In genomic region chr6:107320126-107320525, GRCh38 we compare ENCODE assay signal across 27 cellular contexts.
DNase-seq lines count a peak whose midpoint lies in the region; ATAC-seq and TF ChIP-seq lines count a peak whose summit lies in the region.
"Had no signal": no experiment of that assay in that cellular context is flagged by ENCODE, and none has a peak within 500 bp of the region (broad histone marks: within the 10 kb centered on the region; RNA-seq: fewer than 3 reads in every experiment).

No MANE protein-coding gene starts in this region.

- H2AFZ ChIP-seq in GM23248 (peak overlapping the region; percentile 26), smooth muscle cell (ENCODE audit: low read depth) (no peak overlapping the region)

- WGBS in GM23248 (ENCODE audit: low coverage in 1 of 2, low lambda C conversion rate in 2 of 2, missing lambda C conversion rate in 2 of 2), 2 experiments: 1 to 2% methylated on average over 3 of the region's 3 CpGs
- 97% methylated on average over 3 of the region's 3 CpGs for WGBS in smooth muscle cell (ENCODE audit: low lambda C conversion rate)

- no peak for TF ChIP-seq CTCF in fibroblast of the aortic adventitia (IDR thresholded peaks at IDR 0.05; ENCODE audit: insufficient read depth, low read length)
- TF ChIP-seq CTCF in smooth muscle cell (IDR thresholded peaks at IDR 0.05; ENCODE audit: borderline replicate concordance, insufficient read depth, poor library complexity, severe bottlenecking): no peak

- DNase-seq in AG08395 (ENCODE audit: low spot score) (peak; percentile 22), GM23248 (peak; percentile 79), astrocyte of the hippocampus (ENCODE audit: low read depth, low spot score) (peak; percentile 17), fibroblast of the aortic adventitia (ENCODE audit: low read depth) (peak; percentile 45), midbrain (lab: John Stamatoyannopoulos, UW) (no peak), NOMO-1 treated with dmso at 0.1 percent for 144 hours (lab: John Stamatoyannopoulos, UW; ENCODE audit: unreplicated experiment) (no peak), smooth muscle cell (lab: John Stamatoyannopoulos, UW; ENCODE audit: unreplicated experiment) (no peak)
- DNase-seq: activated CD4-positive, alpha-beta T cell treated with anti-CD3 and anti-CD28 coated beads, Interleukin-2, amount 50 U/mL, for 4 hours; activated naive CD4-positive, alpha-beta T cell treated with anti-CD3 and anti-CD28 coated beads for 36 hours; colonic mucosa; endodermal cell; KBM-7; left ventricle myocardium superior; MG63; NCI-H1105 treated with DMSO at 0.1 percent for 48 hours; NCI-H2029 treated with DMSO at 0.1 percent for 48 hours; NCI-H226; NCI-H774 had no signal

- ATAC-seq in HG02852 (IDR thresholded peaks at IDR 0.05; ENCODE audit: unreplicated experiment): no peak
- ATAC-seq: A549; left ventricle myocardium superior; natural killer cell treated with Interleukin-12 subunit alpha and Interleukin-12 subunit beta and Interleukin-15 and Interleukin-18, amount 100 ng/mL, for 72 hours had no signal

- H3K4me1 ChIP-seq in GM23248 (ENCODE audit: insufficient read depth): peaks cover 49% of the 10 kb centered on the region
- H3K4me1 ChIP-seq in smooth muscle cell (ENCODE audit: low read depth): no peaks in the 10 kb centered on the region
- H3K4me1 ChIP-seq: A549, colonic mucosa, esophagus muscularis mucosa, SJSA1, tibial nerve had no signal

- H3K4me3 ChIP-seq in GM23248 (peak overlapping the region; percentile 43), fibroblast of the aortic adventitia (ENCODE audit: low read depth, low read length) (no peak overlapping the region), smooth muscle cell (no peak overlapping the region)
- H3K4me3 ChIP-seq: A549, colonic mucosa, esophagus muscularis mucosa, HAP-1, MG63, SJSA1, skin epidermis, tibial nerve had no signal

- in situ Hi-C loops in GM23248 (cut with MboI): no loop called here

- H3K9me3 ChIP-seq in GM23248 (ENCODE audit: low read depth): no peaks in the 10 kb centered on the region
- H3K9me3 ChIP-seq in smooth muscle cell (replicated peaks; ENCODE audit: low read depth): no peaks in the 10 kb centered on the region
- H3K9me3 ChIP-seq: A549, colonic mucosa, esophagus muscularis mucosa, HAP-1, MG63, SJSA1, tibial nerve had no signal

- H3K27me3 ChIP-seq in GM23248 (replicated peaks; ENCODE audit: insufficient read depth) (no peaks in the 10 kb centered on the region), smooth muscle cell (ENCODE audit: low read depth) (no peaks in the 10 kb centered on the region)
- H3K27me3 ChIP-seq: colonic mucosa, esophagus muscularis mucosa, MG63, SJSA1, tibial nerve had no signal

- H3K9ac ChIP-seq in GM23248 (peak overlapping the region; percentile 40), smooth muscle cell (ENCODE audit: low read depth) (no peak overlapping the region)

- H3K79me2 ChIP-seq in GM23248 (ENCODE audit: insufficient read depth): no peaks in the 10 kb centered on the region
- no peaks in the 10 kb centered on the region for H3K79me2 ChIP-seq in smooth muscle cell (ENCODE audit: low read depth)

- H3K4me2 ChIP-seq in GM23248 (ENCODE audit: unreplicated experiment): peak overlapping the region; percentile 55
- no peak overlapping the region for H3K4me2 ChIP-seq in smooth muscle cell
- H3K4me2 ChIP-seq: A549 had no signal

- peak overlapping the region; percentile 49 for H3K27ac ChIP-seq in GM23248
- no peak overlapping the region for H3K27ac ChIP-seq in smooth muscle cell (ENCODE audit: low read depth)
- H3K27ac ChIP-seq: A549, C4-2B, colonic mucosa, esophagus muscularis mucosa, SJSA1, skin epidermis, tibial nerve had no signal

- no peaks in the 10 kb centered on the region for H3K36me3 ChIP-seq in GM23248 (ENCODE audit: low read depth)
- H3K36me3 ChIP-seq in smooth muscle cell (ENCODE audit: low read depth): no peaks in the 10 kb centered on the region
- H3K36me3 ChIP-seq: colonic mucosa, esophagus muscularis mucosa, HAP-1, MG63, SJSA1, tibial nerve had no signal

- H3F3A ChIP-seq in GM23248 (ENCODE audit: insufficient read depth) (peaks cover 56% of the 10 kb centered on the region), smooth muscle cell (ENCODE audit: low read depth) (no peaks in the 10 kb centered on the region)

- H3K9me2 ChIP-seq in GM23248 (ENCODE audit: insufficient read depth): no peaks in the 10 kb centered on the region

- H4K20me1 ChIP-seq in GM23248 (ENCODE audit: insufficient read depth): no peaks in the 10 kb centered on the region
- H4K20me1 ChIP-seq in smooth muscle cell (ENCODE audit: low read depth): no peaks in the 10 kb centered on the region

Comparison
In these comparisons a context has a peak if more than half of its experiments do, and no peak if none do; other contexts are left out.
1. DNase-seq: peak in AG08395 (single experiment), GM23248 (single experiment), astrocyte of the hippocampus (single experiment) and fibroblast of the aortic adventitia (single experiment); none in midbrain (single experiment), NOMO-1 treated with dmso at 0.1 percent for 144 hours (single experiment) and smooth muscle cell (single experiment).